ENCODE assay signal across 9 cellular contexts in genomic region chr6:47733879-47734558, GRCh38. TPM values are rescaled to one million over a fixed set of nuclear protein-coding genes. Genes with fewer than 3 reads are reported as not detected.
A peak's percentile ranks its signal among the peaks of the same experiment; 100 is the strongest.
DNase-seq lines count a peak whose midpoint lies in the region; ATAC-seq and TF ChIP-seq lines count a peak whose summit lies in the region.
"Had no signal": no experiment of that assay in that cellular context is flagged by ENCODE, and none has a peak within 500 bp of the region (broad histone marks: within the 10 kb centered on the region; RNA-seq: fewer than 3 reads in every experiment).

No MANE protein-coding gene starts in this region.

- TF ChIP-seq POLR2A in prostate gland (IDR thresholded peaks at IDR 0.05): no peak

- POLR2A ChIA-PET in GM10248 (lab: Yijun Ruan, JAX): no interaction called here

- H3K27me3 ChIP-seq in prostate gland (replicated peaks; ENCODE audit: insufficient read depth): no peaks in the 10 kb centered on the region

- ATAC-seq in GM21447 (IDR thresholded peaks at IDR 0.05; ENCODE audit: unreplicated experiment): peak; percentile 78

- WGBS in prostate gland: 37% methylated on average over 2 of the region's 2 CpGs

- H3K27ac ChIP-seq in prostate gland: no peak overlapping the region

- CTCF ChIA-PET in GM10248 (lab: Yijun Ruan, JAX): interaction anchor here (0.8 to 3.0 kb wide), 34 partner anchors 8 to 359 kb away, joined by 3 to 125 read pairs (median 4); no protein-coding TSS in a partner anchor

- H3K36me3 ChIP-seq in prostate gland: no peaks in the 10 kb centered on the region

- TF ChIP-seq CTCF in GM10248 (IDR thresholded peaks at IDR 0.05; ENCODE audit: control extremely low read depth, extremely low read depth, low read depth, missing control alignments) (peak; percentile 57), LNCaP clone FGC (IDR thresholded peaks at IDR 0.05; ENCODE audit: control insufficient read depth, extremely low read depth, insufficient read depth) (peak; percentile 50), prostate gland (IDR thresholded peaks at IDR 0.05) (peak in 3 of 4 experiments; percentile 27 to 68 (median 62))

- DNase-seq in GM10248 (ENCODE audit: extremely low spot score) (peak; percentile 24), LNCaP clone FGC (ENCODE audit: low read depth) (peak; percentile 37), cerebellar cortex (ENCODE audit: low spot score) (peak; percentile 46), prostate gland (ENCODE audit: low spot score) (peak; percentile 13), AG20443 (ENCODE audit: low spot score) (no peak), NCI-H2081 treated with DMSO at 0.1 percent for 48 hours (lab: John Stamatoyannopoulos, UW) (no peak)
- DNase-seq in activated CD8-positive, alpha-beta memory T cell treated with anti-CD3 and anti-CD28 coated beads, Interleukin-2, amount 50 U/mL, for 4 hours: no peak

- H3K4me3 ChIP-seq in LNCaP clone FGC (ENCODE audit: low read depth, low read length): no peak overlapping the region
- no peak overlapping the region for H3K4me3 ChIP-seq in prostate gland

- no peaks in the 10 kb centered on the region for H3K4me1 ChIP-seq in prostate gland (replicated peaks)

- intact Hi-C loops in prostate gland (cut with DNase I): no loop called here

- H3K9me3 ChIP-seq in prostate gland: no peaks in the 10 kb centered on the region

RNA-seq across cellular contexts. Expression of gene ADGRF4, which starts 35.6 kb away (rescaled TPM):
- under 1 TPM in 1 of 2 donors, not detected in 1; 0.23 TPM for total RNA-seq in prostate gland
- total RNA-seq: T-helper 1 cell treated with Interleukin-12 subunit alpha and Interleukin-12 subunit beta and Interleukin-4 antibody, amounts not matched to agents 30 ng/mL and 1 ng/mL, for 36 hours had no signal

RNA-seq across cellular contexts. Expression of gene OPN5, which starts 47.8 kb away (rescaled TPM):
- under 1 TPM in 1 of 2 donors, not detected in 1; 0.85 TPM for total RNA-seq in prostate gland
- total RNA-seq: T-helper 1 cell treated with Interleukin-12 subunit alpha and Interleukin-12 subunit beta and Interleukin-4 antibody, amounts not matched to agents 30 ng/mL and 1 ng/mL, for 36 hours had no signal

Comparison
In these comparisons a context has a peak if more than half of its experiments do, and no peak if none do; other contexts are left out.
1. DNase-seq: peak in GM10248 (single experiment), LNCaP clone FGC (single experiment), cerebellar cortex (single experiment) and prostate gland (single experiment); none in AG20443 (single experiment), NCI-H2081 treated with DMSO at 0.1 percent for 48 hours (single experiment) and activated CD8-positive, alpha-beta memory T cell treated with anti-CD3 and anti-CD28 coated beads, Interleukin-2, amount 50 U/mL, for 4 hours (single experiment).
2. Peak in every context shown above with its lines, with median percentiles within 50 percentile points of each other: CTCF ChIP-seq.